ENCODE assay signal across 12 cellular contexts in the genomic region with DNA sequence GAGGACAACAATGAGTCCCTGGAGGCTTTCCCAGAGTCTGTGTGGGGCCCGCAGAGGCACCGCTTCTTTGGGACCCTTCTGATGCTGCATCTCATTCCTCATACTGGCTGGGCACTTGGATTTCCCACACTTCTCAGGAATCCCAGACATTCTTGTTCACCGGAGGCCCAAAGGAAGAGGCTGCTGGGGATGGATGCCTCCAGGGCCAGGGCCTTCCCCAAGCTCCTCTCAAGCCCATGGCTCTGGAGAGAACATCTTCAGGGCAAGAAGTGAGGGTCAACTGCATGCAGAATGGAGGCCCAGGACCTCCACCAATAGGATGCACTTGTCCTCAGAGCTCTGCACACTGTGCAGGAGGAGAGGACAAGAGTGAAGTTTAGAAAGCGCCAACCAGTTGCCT. TPM values are rescaled to one million over a fixed set of nuclear protein-coding genes. Genes with fewer than 3 reads are reported as not detected.
DNase-seq lines count a peak whose midpoint lies in the region; ATAC-seq and TF ChIP-seq lines count a peak whose summit lies in the region.
"Had no signal": no experiment of that assay in that cellular context is flagged by ENCODE, and none has a peak within 500 bp of the region (broad histone marks: within the 10 kb centered on the region; RNA-seq: fewer than 3 reads in every experiment).

No MANE protein-coding gene starts in this region.

- TF ChIP-seq CTCF in dorsolateral prefrontal cortex (IDR thresholded peaks at IDR 0.05 in 54 of 56, conservative IDR thresholded peaks at IDR 0.05 in 2 of 56; ENCODE audit: low read depth in 1 of 56, partially characterized antibody in 56 of 56) (no peak), testis (IDR thresholded peaks at IDR 0.05) (no peak)

- H3K27ac ChIP-seq in dorsolateral prefrontal cortex (peak overlapping the region; percentile 4 to 93 (median 84)), muscle layer of colon (ENCODE audit: low read depth, low read length) (peak overlapping the region; percentile 59), testis (peak overlapping the region; percentile 0 to 62)

- H3K9me3 ChIP-seq in muscle layer of colon (ENCODE audit: low read length), result no peaks in the 10 kb centered on the region
- no peaks in the 10 kb centered on the region for H3K9me3 ChIP-seq in testis

- H3K27me3 ChIP-seq in dorsolateral prefrontal cortex (no peaks in the 10 kb centered on the region), muscle layer of colon (ENCODE audit: control insufficient read depth in 1 of 2, insufficient read depth in 2 of 2, low read length in 2 of 2) (no peaks in the 10 kb centered on the region), testis (no peaks in the 10 kb centered on the region)

- 57 to 65% methylated on average over 4 of the region's 4 CpGs for WGBS in testis, 2 donors

- H3K9ac ChIP-seq in muscle layer of colon (ENCODE audit: low read length), result no peak overlapping the region

- TF ChIP-seq POLR2A in testis (IDR thresholded peaks at IDR 0.05), result no peak

- H3K4me3 ChIP-seq in dorsolateral prefrontal cortex, result peak overlapping the region in 5 of 59 donors; percentile 0 to 16 (median 7)
- peak overlapping the region in 1 of 2 donors; percentile 33 for H3K4me3 ChIP-seq in muscle layer of colon (ENCODE audit: low read depth in 1 of 2, low read length in 2 of 2)
- no peak overlapping the region for H3K4me3 ChIP-seq in testis

- ATAC-seq in GM18909 (IDR thresholded peaks at IDR 0.05; ENCODE audit: poor library complexity, unreplicated experiment), result no peak
- ATAC-seq: stimulated activated effector memory CD8-positive, alpha-beta T cell treated with anti-CD3 and anti-CD28 coated beads, Interleukin-12 subunit alpha, Interleukin-12 subunit beta, amount 100 ng/mL, for 72 hours had no signal

- H3K36me3 ChIP-seq in muscle layer of colon (ENCODE audit: insufficient read depth, low read length) (no peaks in the 10 kb centered on the region), testis (ENCODE audit: low read depth, missing control alignments) (no peaks in the 10 kb centered on the region)

- H3K4me1 ChIP-seq in muscle layer of colon (ENCODE audit: insufficient read depth, low read length) (peaks cover 66% of the 10 kb centered on the region), testis (peaks cover 45% of the 10 kb centered on the region)

- intact Hi-C loops in dorsolateral prefrontal cortex (cut with DNase I), result loop anchor here in 1 of 2 donors (2.0 to 5.0 kb wide), 2 partner anchors 45 to 68 kb away; no protein-coding TSS in a partner anchor
- intact Hi-C loops in testis (cut with DNase I; ENCODE audit: low total_unique reads), result no loop called here

- DNase-seq in RPMI7951 (ENCODE audit: low read depth) (peak; percentile 33), dorsolateral prefrontal cortex (peak in 2 of 10 donors; percentile 9 to 24), testis (no peak), NCI-H748 treated with DMSO at 0.1 percent for 48 hours (lab: John Stamatoyannopoulos, UW) (no peak), NCI-H1417 (lab: John Stamatoyannopoulos, UW) (no peak)
- no peak for DNase-seq in activated CD4-positive, alpha-beta T cell treated with anti-CD3 and anti-CD28 coated beads, Interleukin-2, amount 50 U/mL, for 1 hour
- DNase-seq: NCI-H187; RPMI8226; stimulated activated CD4-positive, alpha-beta T cell treated with anti-CD3 and anti-CD28 coated beads, Interleukin-4, amount 100 ng/mL, for 24 hours had no signal

RNA-seq across cellular contexts. Expression of a gene that starts 34.6 kb away (rescaled TPM):
- 271 and 303 TPM in 2 replicates for total RNA-seq in RPMI7951 (2014; rRNA removed; shearing (Covaris generic))
- total RNA-seq in dorsolateral prefrontal cortex, result 1,000 to 10,000 TPM in 9 of 120 experiments, 100 to 1,000 TPM in 111; 391 to 1,132 (median 804) TPM
- 100 to 1,000 TPM; 185 to 392 TPM for total RNA-seq in testis
- polyA plus RNA-seq in testis (ENCODE audit: insufficient read depth, low read depth, low replicate concordance), result 236 TPM

Comparison
In these comparisons a context has a peak if more than half of its experiments do, and no peak if none do; other contexts are left out.
1. H3K27ac ChIP-seq: peak in every context shown above with its lines; median percentile 84 in dorsolateral prefrontal cortex; 59 in muscle layer of colon; 31 in testis.